17 cellular contexts compared by ENCODE assay signal in genomic region chr1:33195560-33195959, GRCh38. TPM values are rescaled to one million over a fixed set of nuclear protein-coding genes. Genes with fewer than 3 reads are reported as not detected.
A peak's percentile ranks its signal among the peaks of the same experiment; 100 is the strongest.
DNase-seq lines count a peak whose midpoint lies in the region; ATAC-seq, FAIRE-seq and TF ChIP-seq lines count a peak whose summit lies in the region.
"Had no signal": no experiment of that assay in that cellular context is flagged by ENCODE, and none has a peak within 500 bp of the region (broad histone marks: within the 10 kb centered on the region; RNA-seq: fewer than 3 reads in every experiment).

No MANE protein-coding gene starts in this region.

- DNase-seq in activated CD4-positive, alpha-beta T cell treated with anti-CD3 and anti-CD28 coated beads for 36 hours, result peak; percentile 33
- DNase-seq in activated CD4-positive, alpha-beta T cell treated with anti-CD3 and anti-CD28 coated beads, Interleukin-2, amount 10 ng/mL, durations not matched to agents 7 days and 5 days, result no peak
- DNase-seq in RCC 7860 (ENCODE audit: low spot score), result no peak
- DNase-seq in choroid plexus epithelial cell (ENCODE audit: low read depth), result peak; percentile 50
- no peak for DNase-seq in pancreas
- no peak for DNase-seq in NCI-H1417 treated with DMSO at 0.1 percent for 48 hours (lab: John Stamatoyannopoulos, UW)
- DNase-seq: DMS79, HFFc6, NCI-H146, NCI-H2081, Peyer's patch had no signal

- H3K4me1 Mint-ChIP-seq in activated CD4-positive, alpha-beta T cell treated with anti-CD3 and anti-CD28 coated beads for 36 hours, result peaks cover 4% of the 10 kb centered on the region
- peaks cover 3% of the 10 kb centered on the region for H3K4me1 Mint-ChIP-seq in activated CD4-positive, alpha-beta T cell treated with anti-CD3 and anti-CD28 coated beads, Interleukin-2, amount 10 ng/mL, durations not matched to agents 7 days and 5 days
- H3K4me1 Mint-ChIP-seq: CD14-positive monocyte had no signal

- no peaks in the 10 kb centered on the region for H3K36me3 ChIP-seq in pancreas
- H3K36me3 ChIP-seq: Peyer's patch had no signal

- TF ChIP-seq CTCF in choroid plexus epithelial cell (conservative IDR thresholded peaks at IDR 0.05; ENCODE audit: low read depth, low read length), result no peak
- no peak for TF ChIP-seq CTCF in pancreas (IDR thresholded peaks at IDR 0.05)

- H3K36me3 Mint-ChIP-seq in activated CD4-positive, alpha-beta T cell treated with anti-CD3 and anti-CD28 coated beads for 36 hours (ENCODE audit: low read depth), result no peaks in the 10 kb centered on the region
- peaks cover 1% of the 10 kb centered on the region for H3K36me3 Mint-ChIP-seq in activated CD4-positive, alpha-beta T cell treated with anti-CD3 and anti-CD28 coated beads, Interleukin-2, amount 10 ng/mL, durations not matched to agents 7 days and 5 days (ENCODE audit: low read depth)
- H3K36me3 Mint-ChIP-seq: CD14-positive monocyte had no signal

- H3K4me3 ChIP-seq in choroid plexus epithelial cell (ENCODE audit: low read depth, low read length) (no peak overlapping the region), pancreas (no peak overlapping the region)
- H3K4me3 ChIP-seq: Peyer's patch had no signal

- intact Hi-C loops in activated CD4-positive, alpha-beta T cell treated with anti-CD3 and anti-CD28 coated beads for 36 hours (cut with DNase I, micrococcal nuclease), result no loop called here
- intact Hi-C loops in pancreas (cut with DNase I), result no loop called here

- no peaks in the 10 kb centered on the region for H3K4me1 ChIP-seq in pancreas
- H3K4me1 ChIP-seq: Peyer's patch had no signal

- ATAC-seq in activated CD4-positive, alpha-beta T cell treated with anti-CD3 and anti-CD28 coated beads for 36 hours, result no peak
- no peak for ATAC-seq in pancreas
- ATAC-seq in GM18907 (IDR thresholded peaks at IDR 0.05; ENCODE audit: unreplicated experiment), result no peak
- no peak for ATAC-seq in HG02610 (IDR thresholded peaks at IDR 0.05; ENCODE audit: unreplicated experiment)
- ATAC-seq: Right ventricle myocardium inferior had no signal

- FAIRE-seq in RCC 7860 (lab: Jason Lieb, UNC), result peak; percentile 34
- FAIRE-seq in pancreas (lab: Jason Lieb, UNC), result peak; percentile 29
- FAIRE-seq: H54 had no signal

- CTCF ChIA-PET in activated CD4-positive, alpha-beta T cell treated with anti-CD3 and anti-CD28 coated beads for 36 hours (lab: Charles Lee), result interaction anchor here (1.2 kb wide), 1 partner anchor 9 kb away, joined by 4 read pairs; no protein-coding TSS in a partner anchor
- CTCF ChIA-PET in activated CD4-positive, alpha-beta T cell treated with anti-CD3 and anti-CD28 coated beads, Interleukin-2, amount 10 ng/mL, durations not matched to agents 7 days and 5 days (lab: Charles Lee), result no interaction called here

- H3K4me3 Mint-ChIP-seq in activated CD4-positive, alpha-beta T cell treated with anti-CD3 and anti-CD28 coated beads for 36 hours, result no peak overlapping the region
- H3K4me3 Mint-ChIP-seq in activated CD4-positive, alpha-beta T cell treated with anti-CD3 and anti-CD28 coated beads, Interleukin-2, amount 10 ng/mL, durations not matched to agents 7 days and 5 days, result no peak overlapping the region
- H3K4me3 Mint-ChIP-seq: CD14-positive monocyte, HFFc6 had no signal

- POLR2A ChIA-PET in activated CD4-positive, alpha-beta T cell treated with anti-CD3 and anti-CD28 coated beads for 36 hours (lab: Charles Lee), result no interaction called here
- POLR2A ChIA-PET in activated CD4-positive, alpha-beta T cell treated with anti-CD3 and anti-CD28 coated beads, Interleukin-2, amount 10 ng/mL, durations not matched to agents 7 days and 5 days (lab: Charles Lee), result no interaction called here

- no peak overlapping the region for H3K27ac ChIP-seq in pancreas
- H3K27ac ChIP-seq: 22Rv1, Peyer's patch had no signal

- WGBS in pancreas, 2 donors, result 80 to 95% methylated on average over 2 of the region's 2 CpGs

- H3K27ac Mint-ChIP-seq in activated CD4-positive, alpha-beta T cell treated with anti-CD3 and anti-CD28 coated beads for 36 hours, result no peak overlapping the region
- H3K27ac Mint-ChIP-seq in activated CD4-positive, alpha-beta T cell treated with anti-CD3 and anti-CD28 coated beads, Interleukin-2, amount 10 ng/mL, durations not matched to agents 7 days and 5 days, result no peak overlapping the region
- H3K27ac Mint-ChIP-seq: CD14-positive monocyte, HFFc6 had no signal

- H3K9me3 ChIP-seq in pancreas, result no peaks in the 10 kb centered on the region
- H3K9me3 ChIP-seq: Peyer's patch had no signal

- no peaks in the 10 kb centered on the region for H3K9me3 Mint-ChIP-seq in activated CD4-positive, alpha-beta T cell treated with anti-CD3 and anti-CD28 coated beads for 36 hours (ENCODE audit: low read depth)
- H3K9me3 Mint-ChIP-seq in activated CD4-positive, alpha-beta T cell treated with anti-CD3 and anti-CD28 coated beads, Interleukin-2, amount 10 ng/mL, durations not matched to agents 7 days and 5 days, result no peaks in the 10 kb centered on the region
- H3K9me3 Mint-ChIP-seq: HFFc6 had no signal

- peaks cover 0 to 4% (median 0%) of the 10 kb centered on the region in 4 donors for H3K27me3 ChIP-seq in pancreas
- H3K27me3 ChIP-seq: Peyer's patch had no signal

- H3K27me3 Mint-ChIP-seq in activated CD4-positive, alpha-beta T cell treated with anti-CD3 and anti-CD28 coated beads for 36 hours, result peaks cover 9% of the 10 kb centered on the region
- peaks cover 34% of the 10 kb centered on the region for H3K27me3 Mint-ChIP-seq in activated CD4-positive, alpha-beta T cell treated with anti-CD3 and anti-CD28 coated beads, Interleukin-2, amount 10 ng/mL, durations not matched to agents 7 days and 5 days

RNA-seq across cellular contexts. Expression of gene TRIM62, which starts 13.7 kb away (rescaled TPM):
- total RNA-seq in activated CD4-positive, alpha-beta T cell treated with anti-CD3 and anti-CD28 coated beads for 36 hours, result 1 to 10 TPM; 3.6 to 3.7 TPM
- total RNA-seq in activated CD4-positive, alpha-beta T cell treated with anti-CD3 and anti-CD28 coated beads, Interleukin-2, amount 10 ng/mL, durations not matched to agents 7 days and 5 days, result 10 to 100 TPM in 1 of 2 experiments, 1 to 10 TPM in 1; 9.3 to 10.2 TPM
- total RNA-seq in pancreas, result 1 to 10 TPM; 1.6 to 3.5 (median 2.6) TPM
- 1 to 10 TPM; 3.1 to 4.3 TPM for polyA plus RNA-seq in pancreas

Comparison
In these comparisons a context has a peak if more than half of its experiments do, and no peak if none do; other contexts are left out.
1. DNase-seq: peak in activated CD4-positive, alpha-beta T cell treated with anti-CD3 and anti-CD28 coated beads for 36 hours (single experiment) and choroid plexus epithelial cell (single experiment); none in activated CD4-positive, alpha-beta T cell treated with anti-CD3 and anti-CD28 coated beads, Interleukin-2, amount 10 ng/mL, durations not matched to agents 7 days and 5 days (single experiment), RCC 7860 (single experiment), pancreas (0 of 6) and NCI-H1417 treated with DMSO at 0.1 percent for 48 hours (single experiment).